24 cellular contexts compared by ENCODE assay signal in genomic region chr11:109756951-109757350, GRCh38.
DNase-seq lines count a peak whose midpoint lies in the region; ATAC-seq, FAIRE-seq and TF ChIP-seq lines count a peak whose summit lies in the region.
"Had no signal": no experiment of that assay in that cellular context is flagged by ENCODE, and none has a peak within 500 bp of the region (broad histone marks: within the 10 kb centered on the region; RNA-seq: fewer than 3 reads in every experiment).

No MANE protein-coding gene starts in this region.

- no peaks in the 10 kb centered on the region for H3K27me3 Mint-ChIP-seq in WTC11 (ENCODE audit: low read depth)
- H3K27me3 Mint-ChIP-seq: CD4-positive, alpha-beta memory T cell; CD4-positive, CD25-positive, alpha-beta regulatory T cell had no signal

- H3K9me3 Mint-ChIP-seq in WTC11, result peaks cover 13% of the 10 kb centered on the region

- no peak for FAIRE-seq in GM12892 (lab: Jason Lieb, UNC)
- FAIRE-seq: A204.1, GM12878, GM19239 had no signal

- ATAC-seq in WTC11, result no peak
- ATAC-seq in HG03520 (IDR thresholded peaks at IDR 0.05; ENCODE audit: unreplicated experiment), result no peak
- ATAC-seq: GM12878 had no signal

- no peaks in the 10 kb centered on the region for H3K4me1 Mint-ChIP-seq in WTC11
- H3K4me1 Mint-ChIP-seq: CD4-positive, alpha-beta memory T cell; CD4-positive, CD25-positive, alpha-beta regulatory T cell; CD8-positive, alpha-beta memory T cell had no signal

- intact Hi-C loops in posterior cingulate gyrus (cut with DNase I), result no loop called here

- CTCF ChIA-PET in WTC11 (lab: Charles Lee), result no interaction called here

- TF ChIP-seq POLR2A in GM12892 (IDR thresholded peaks at IDR 0.05; ENCODE audit: low read depth, low read length), result no peak

- TF ChIP-seq CTCF in WTC11 (IDR thresholded peaks at IDR 0.05), result no peak

- no peak overlapping the region for H3K4me3 Mint-ChIP-seq in WTC11
- H3K4me3 Mint-ChIP-seq: CD14-positive monocyte; CD4-positive, alpha-beta memory T cell; CD4-positive, CD25-positive, alpha-beta regulatory T cell; CD8-positive, alpha-beta memory T cell had no signal

- POLR2A ChIA-PET in WTC11 (lab: Charles Lee), result no interaction called here

- DNase-seq in WTC11 (ENCODE audit: low spot score) (no peak), posterior cingulate gyrus (peak in 7 of 10 donors; percentile 13 to 88 (median 29)), HuH-7 (ENCODE audit: low spot score) (no peak), GM12892 (ENCODE audit: insufficient read length) (no peak)
- DNase-seq: 8988T; ACHN; BE2C; C1 segment of cervical spinal cord; CD4-positive, alpha-beta memory T cell; CD4-positive, CD25-positive, alpha-beta regulatory T cell; CD8-positive, alpha-beta memory T cell; COR-L47; DMS 273 treated with DMSO at 0.1 percent for 48 hours; DMS153; DMS53; DMS79; DND-41; EL; GDM1 had no signal

- peak overlapping the region; percentile 10; the same call in 1 of the 2 replicates for H3K27ac Mint-ChIP-seq in WTC11
- H3K27ac Mint-ChIP-seq: CD14-positive monocyte; CD4-positive, alpha-beta memory T cell; CD4-positive, CD25-positive, alpha-beta regulatory T cell; CD8-positive, alpha-beta memory T cell had no signal

- H3K36me3 Mint-ChIP-seq in WTC11, result no peaks in the 10 kb centered on the region
- H3K36me3 Mint-ChIP-seq: CD14-positive monocyte; CD4-positive, alpha-beta memory T cell; CD4-positive, CD25-positive, alpha-beta regulatory T cell; CD8-positive, alpha-beta memory T cell had no signal

TF ChIP-seq in WTC11, 78 proteins besides CTCF, POLR2A, EP300 and RAD21:
- no peak for TF ChIP-seq NR2C2 (CRISPR knock-in tag; IDR thresholded peaks at IDR 0.05)

Comparison
In these comparisons a context has a peak if more than half of its experiments do, and no peak if none do; other contexts are left out.
1. DNase-seq: peak in posterior cingulate gyrus (7 of 10); none in WTC11 (single experiment), HuH-7 (single experiment) and GM12892 (single experiment).